Comparison of ENCODE assay signal across 12 cellular contexts in the genomic region with DNA sequence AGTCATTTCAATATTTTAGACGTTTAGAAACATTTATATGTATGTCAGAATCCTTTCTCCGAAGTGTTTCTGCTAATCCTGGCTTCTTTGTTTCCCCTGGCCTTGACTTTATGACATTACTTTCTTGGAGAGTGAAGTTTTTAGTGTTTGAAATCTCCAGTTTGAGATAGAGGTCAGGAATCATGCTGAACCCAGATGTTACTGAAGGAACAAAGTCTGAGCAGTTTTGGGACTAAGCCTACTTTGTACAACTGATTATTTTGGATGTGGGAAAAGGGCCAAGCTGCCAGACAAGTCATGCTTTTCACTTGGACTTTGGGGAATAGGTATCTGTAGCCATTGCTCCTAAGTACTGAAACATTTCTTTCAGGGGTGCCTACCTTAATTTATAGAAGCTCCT. TPM values are rescaled to one million over a fixed set of nuclear protein-coding genes. Genes with fewer than 3 reads are reported as not detected.
DNase-seq lines count a peak whose midpoint lies in the region; ATAC-seq, FAIRE-seq and TF ChIP-seq lines count a peak whose summit lies in the region.
"Had no signal": no experiment of that assay in that cellular context is flagged by ENCODE, and none has a peak within 500 bp of the region (broad histone marks: within the 10 kb centered on the region; RNA-seq: fewer than 3 reads in every experiment).

No MANE protein-coding gene starts in this region.

- H3K27ac Mint-ChIP-seq in activated B cell treated with CpG ODN at 0.5 μM for 24 hours: no peak overlapping the region
- H3K27ac Mint-ChIP-seq in stimulated activated memory B cell treated with anti-CD40 and anti-IgM and Interleukin-4, amounts not matched to agents 10 μg/mL and 1 μg/mL and 100 μg/mL, for 72 hours: no peak overlapping the region

- peaks cover 62% of the 10 kb centered on the region for H3K4me1 Mint-ChIP-seq in activated B cell treated with CpG ODN at 0.5 μM for 24 hours
- peaks cover 39% of the 10 kb centered on the region for H3K4me1 Mint-ChIP-seq in stimulated activated memory B cell treated with anti-CD40 and anti-IgM and Interleukin-4, amounts not matched to agents 10 μg/mL and 1 μg/mL and 100 μg/mL, for 72 hours

- no peaks in the 10 kb centered on the region for H3K27me3 ChIP-seq in layer of hippocampus (ENCODE audit: control insufficient read depth, insufficient read depth, low read length)

- DNase-seq in H54 (ENCODE audit: insufficient read length, low spot score) (no peak), activated B cell treated with CpG ODN at 0.5 μM for 24 hours (no peak), NCI-H82 treated with DMSO at 0.1 percent for 48 hours (lab: John Stamatoyannopoulos, UW; ENCODE audit: unreplicated experiment) (no peak), A172 (ENCODE audit: low spot score) (no peak), HuH-7.5 (ENCODE audit: low spot score) (no peak)
- no peak for DNase-seq in activated CD8-positive, alpha-beta memory T cell treated with anti-CD3 and anti-CD28 coated beads for 24 hours
- DNase-seq: adrenal gland; hypothalamus; stimulated activated CD4-positive, alpha-beta T cell treated with anti-CD3 and anti-CD28 coated beads, Interleukin-15, amount 100 ng/mL, for 24 hours; WERI-Rb-1 had no signal

- no peaks in the 10 kb centered on the region for H3K27me3 Mint-ChIP-seq in activated B cell treated with CpG ODN at 0.5 μM for 24 hours
- H3K27me3 Mint-ChIP-seq in stimulated activated memory B cell treated with anti-CD40 and anti-IgM and Interleukin-4, amounts not matched to agents 10 μg/mL and 1 μg/mL and 100 μg/mL, for 72 hours: no peaks in the 10 kb centered on the region

- FAIRE-seq in H54 (lab: Jason Lieb, UNC): peak; percentile 72

- no peak for ATAC-seq in activated B cell treated with CpG ODN at 0.5 μM for 24 hours (ENCODE audit: low read depth)
- ATAC-seq in stimulated activated memory B cell treated with anti-CD40 and anti-IgM and Interleukin-4, amounts not matched to agents 10 μg/mL and 1 μg/mL and 100 μg/mL, for 72 hours: no peak

- intact Hi-C loops in activated B cell treated with CpG ODN at 0.5 μM for 24 hours (cut with micrococcal nuclease): loop anchor here (5.0 kb wide), 6 partner anchors 53 to 787 kb away; a partner anchor contains a TSS

- no peak for TF ChIP-seq CTCF in activated B cell treated with CpG ODN at 0.5 μM for 24 hours (IDR thresholded peaks at IDR 0.05)

- peak overlapping the region; percentile 5 for H3K27ac ChIP-seq in layer of hippocampus (ENCODE audit: low read depth, low read length)
- H3K27ac ChIP-seq: WERI-Rb-1 had no signal

- H3K36me3 Mint-ChIP-seq in activated B cell treated with CpG ODN at 0.5 μM for 24 hours (ENCODE audit: low read depth): peaks cover 14% of the 10 kb centered on the region
- peaks cover under 1% of the 10 kb centered on the region for H3K36me3 Mint-ChIP-seq in stimulated activated memory B cell treated with anti-CD40 and anti-IgM and Interleukin-4, amounts not matched to agents 10 μg/mL and 1 μg/mL and 100 μg/mL, for 72 hours

- CTCF ChIA-PET in activated B cell treated with CpG ODN at 0.5 μM for 24 hours (lab: Charles Lee): interaction anchor here (0.9 to 1.0 kb wide), 2 partner anchors 12 to 113 kb away, joined by 3 read pairs; no protein-coding TSS in a partner anchor

- POLR2A ChIA-PET in activated B cell treated with CpG ODN at 0.5 μM for 24 hours (lab: Charles Lee): interaction anchor here (3.4 to 4.3 kb wide), 2 partner anchors 11 to 60 kb away, joined by 30 to 49 read pairs; no protein-coding TSS in a partner anchor

- H3K4me3 Mint-ChIP-seq in activated B cell treated with CpG ODN at 0.5 μM for 24 hours: peak overlapping the region; percentile 95
- peak overlapping the region; percentile 35 for H3K4me3 Mint-ChIP-seq in stimulated activated memory B cell treated with anti-CD40 and anti-IgM and Interleukin-4, amounts not matched to agents 10 μg/mL and 1 μg/mL and 100 μg/mL, for 72 hours

- no peaks in the 10 kb centered on the region for H3K9me3 Mint-ChIP-seq in activated B cell treated with CpG ODN at 0.5 μM for 24 hours
- no peaks in the 10 kb centered on the region for H3K9me3 Mint-ChIP-seq in stimulated activated memory B cell treated with anti-CD40 and anti-IgM and Interleukin-4, amounts not matched to agents 10 μg/mL and 1 μg/mL and 100 μg/mL, for 72 hours

- TF ChIP-seq POLR2A in H54 (IDR thresholded peaks at IDR 0.05; ENCODE audit: low read depth, low read length): no peak

RNA-seq across cellular contexts. Expression of a gene that starts 2.3 kb away (rescaled TPM):
- 12.6 and 13.5 TPM in 2 replicates for total RNA-seq in activated B cell treated with CpG ODN at 0.5 μM for 24 hours
- total RNA-seq in A172 (2014; rRNA removed; shearing (Covaris generic)): 0.60 and 1.3 TPM in 2 replicates
